ENCODE assay signal across 8 cellular contexts in genomic region chr17:7548585-7549400, GRCh38. TPM values are rescaled to one million over a fixed set of nuclear protein-coding genes. Genes with fewer than 3 reads are reported as not detected.
DNase-seq lines count a peak whose midpoint lies in the region; ATAC-seq and TF ChIP-seq lines count a peak whose summit lies in the region.

Gene TNFSF12, plus strand, starts transcription at chr17:7549058. Its CDS starts 96 bp downstream, at chr17:7549154.

- peak; percentile 80 for ATAC-seq in activated CD8-positive, alpha-beta memory T cell treated with anti-CD3 and anti-CD28 coated beads, Interleukin-2, amount 10 ng/mL, durations not matched to agents 7 days and 5 days
- ATAC-seq in stimulated activated naive CD8-positive, alpha-beta T cell treated with anti-CD3 and anti-CD28 coated beads, Interleukin-15, amount 100 ng/mL, for 72 hours, result peak; percentile 68
- no peak for ATAC-seq in HG03469 (IDR thresholded peaks at IDR 0.05; ENCODE audit: unreplicated experiment)

- DNase-seq in AG08396 (ENCODE audit: low spot score) (peak; percentile 78), HFF-Myc (ENCODE audit: extremely low read depth, low read depth) (no peak), mucosa of gallbladder (ENCODE audit: low spot score) (peak; percentile 57), NCI-H2196 treated with DMSO at 0.1 percent for 48 hours (lab: John Stamatoyannopoulos, UW; ENCODE audit: unreplicated experiment) (no peak)
- DNase-seq in activated CD8-positive, alpha-beta memory T cell treated with anti-CD3 and anti-CD28 coated beads, Interleukin-2, amount 10 ng/mL, durations not matched to agents 7 days and 5 days, result peak; percentile 78
- DNase-seq in stimulated activated naive CD8-positive, alpha-beta T cell treated with anti-CD3 and anti-CD28 coated beads, Interleukin-15, amount 100 ng/mL, for 72 hours, result peak; percentile 54 to 62

- no peaks in the 10 kb centered on the region for H3K27me3 Mint-ChIP-seq in activated CD8-positive, alpha-beta memory T cell treated with anti-CD3 and anti-CD28 coated beads, Interleukin-2, amount 10 ng/mL, durations not matched to agents 7 days and 5 days
- H3K27me3 Mint-ChIP-seq in stimulated activated naive CD8-positive, alpha-beta T cell treated with anti-CD3 and anti-CD28 coated beads, Interleukin-15, amount 100 ng/mL, for 72 hours, result no peaks in the 10 kb centered on the region

- H3K36me3 ChIP-seq in esophagus (ENCODE audit: control insufficient read depth in 2 of 2, insufficient read depth in 2 of 2, low read length in 1 of 2), result no peaks in the 10 kb centered on the region

- no peaks in the 10 kb centered on the region for H3K27me3 ChIP-seq in esophagus (ENCODE audit: control insufficient read depth in 1 of 2, insufficient read depth in 2 of 2, low read length in 2 of 2)

- peaks cover 56% of the 10 kb centered on the region for H3K4me1 Mint-ChIP-seq in activated CD8-positive, alpha-beta memory T cell treated with anti-CD3 and anti-CD28 coated beads, Interleukin-2, amount 10 ng/mL, durations not matched to agents 7 days and 5 days
- H3K4me1 Mint-ChIP-seq in stimulated activated naive CD8-positive, alpha-beta T cell treated with anti-CD3 and anti-CD28 coated beads, Interleukin-15, amount 100 ng/mL, for 72 hours, result peaks cover 59% of the 10 kb centered on the region

- CTCF ChIA-PET in activated CD8-positive, alpha-beta memory T cell treated with anti-CD3 and anti-CD28 coated beads, Interleukin-2, amount 10 ng/mL, durations not matched to agents 7 days and 5 days (lab: Charles Lee), result interaction anchor here (1.0 to 5.1 kb wide), 4 partner anchors 10 to 112 kb away, joined by 4 to 39 read pairs (median 4); partner anchors contain the start of genes SENP3, SOX15 and TNFSF13

- WGBS in esophagus, 2 donors, result 0 to 1% methylated on average over 55 to 65 of the region's 65 CpGs

- H3K4me3 ChIP-seq in HFF-Myc (replicated peaks; ENCODE audit: low read depth, low read length), result peak within 1 kb of the TSS; percentile 47
- peak within 1 kb of the TSS; percentile 58 to 60 for H3K4me3 ChIP-seq in esophagus (ENCODE audit: low read depth in 1 of 2, low read length in 2 of 2)

- no peak for TF ChIP-seq CTCF in HFF-Myc (IDR thresholded peaks at IDR 0.05; ENCODE audit: low read depth, low read length, missing control alignments)

- H3K27ac ChIP-seq in esophagus (ENCODE audit: low read depth in 2 of 2, low read length in 1 of 2), result peak within 1 kb of the TSS; percentile 77 to 85

- H3K9me3 Mint-ChIP-seq in activated CD8-positive, alpha-beta memory T cell treated with anti-CD3 and anti-CD28 coated beads, Interleukin-2, amount 10 ng/mL, durations not matched to agents 7 days and 5 days (ENCODE audit: low read depth), result no peaks in the 10 kb centered on the region
- H3K9me3 Mint-ChIP-seq in stimulated activated naive CD8-positive, alpha-beta T cell treated with anti-CD3 and anti-CD28 coated beads, Interleukin-15, amount 100 ng/mL, for 72 hours, result no peaks in the 10 kb centered on the region

- H3K4me1 ChIP-seq in esophagus (ENCODE audit: control insufficient read depth in 2 of 2, insufficient read depth in 2 of 2, low read length in 1 of 2), result peaks cover 2 to 7% of the 10 kb centered on the region in 2 donors

- H3K4me3 Mint-ChIP-seq in activated CD8-positive, alpha-beta memory T cell treated with anti-CD3 and anti-CD28 coated beads, Interleukin-2, amount 10 ng/mL, durations not matched to agents 7 days and 5 days, result peak within 1 kb of the TSS; percentile 84
- peak within 1 kb of the TSS; percentile 85 to 88 for H3K4me3 Mint-ChIP-seq in stimulated activated naive CD8-positive, alpha-beta T cell treated with anti-CD3 and anti-CD28 coated beads, Interleukin-15, amount 100 ng/mL, for 72 hours

- H3K27ac Mint-ChIP-seq in activated CD8-positive, alpha-beta memory T cell treated with anti-CD3 and anti-CD28 coated beads, Interleukin-2, amount 10 ng/mL, durations not matched to agents 7 days and 5 days, result peak within 1 kb of the TSS; percentile 86
- peak within 1 kb of the TSS; percentile 74 to 75 for H3K27ac Mint-ChIP-seq in stimulated activated naive CD8-positive, alpha-beta T cell treated with anti-CD3 and anti-CD28 coated beads, Interleukin-15, amount 100 ng/mL, for 72 hours

- H3K36me3 Mint-ChIP-seq in activated CD8-positive, alpha-beta memory T cell treated with anti-CD3 and anti-CD28 coated beads, Interleukin-2, amount 10 ng/mL, durations not matched to agents 7 days and 5 days, result peaks cover 19% of the 10 kb centered on the region

- no peaks in the 10 kb centered on the region for H3K9me3 ChIP-seq in esophagus (ENCODE audit: control insufficient read depth in 2 of 2, insufficient read depth in 1 of 2, low read depth in 1 of 2, low read length in 1 of 2)

RNA-seq across cellular contexts. Expression of gene TNFSF12, which starts in this region (rescaled TPM):
- total RNA-seq in activated CD8-positive, alpha-beta memory T cell treated with anti-CD3 and anti-CD28 coated beads, Interleukin-2, amount 10 ng/mL, durations not matched to agents 7 days and 5 days, result 10 to 100 TPM; 52.8 to 59.4 TPM
- polyA plus RNA-seq in esophagus, result 10 to 100 TPM in 1 of 2 donors, 1 to 10 TPM in 1; 8.0 to 13.0 TPM
- total RNA-seq in mucosa of gallbladder, result 81.5 TPM

Comparison
In these comparisons a context has a peak if more than half of its experiments do, and no peak if none do; other contexts are left out.
1. DNase-seq: peak in AG08396 (single experiment), activated CD8-positive, alpha-beta memory T cell treated with anti-CD3 and anti-CD28 coated beads, Interleukin-2, amount 10 ng/mL, durations not matched to agents 7 days and 5 days (single experiment), mucosa of gallbladder (single experiment) and stimulated activated naive CD8-positive, alpha-beta T cell treated with anti-CD3 and anti-CD28 coated beads, Interleukin-15, amount 100 ng/mL, for 72 hours (2 of 2); none in HFF-Myc (single experiment) and NCI-H2196 treated with DMSO at 0.1 percent for 48 hours (single experiment).